In genomic region chr9:111316796-111317195, GRCh38 we compare ENCODE assay signal across 26 cellular contexts. TPM values are rescaled to one million over a fixed set of nuclear protein-coding genes. Genes with fewer than 3 reads are reported as not detected.
"Had no signal": no experiment of that assay in that cellular context is flagged by ENCODE, and none has a peak within 500 bp of the region (broad histone marks: within the 10 kb centered on the region; RNA-seq: fewer than 3 reads in every experiment).

No MANE protein-coding gene starts in this region.

- ATAC-seq: activated CD8-positive, alpha-beta T cell treated with anti-CD3 and anti-CD28 coated beads, Interleukin-2, amount 10 ng/mL, durations not matched to agents 7 days and 5 days; activated naive CD4-positive, alpha-beta T cell treated with anti-CD3 and anti-CD28 coated beads, Interleukin-2, amount 50 U/mL, for 72 hours; activated T-helper 17 cell treated with anti-CD3 and anti-CD28 coated beads, Interleukin-2, amount 50 U/mL, for 72 hours; gastrocnemius medialis; left colon; natural killer cell treated with Interleukin-12 subunit alpha and Interleukin-12 subunit beta and Interleukin-15 and Interleukin-18, amount 100 ng/mL, for 72 hours; right cardiac atrium; T-cell had no signal

- H3K27me3 ChIP-seq: adrenal gland, ascending aorta, brain microvascular endothelial cell, esophagus muscularis mucosa, gastrocnemius medialis, ovary, tibial nerve had no signal

- DNase-seq: activated CD4-positive, alpha-beta T cell treated with anti-CD3 and anti-CD28 coated beads for 1 hour; activated CD4-positive, alpha-beta T cell treated with anti-CD3 and anti-CD28 coated beads, Interleukin-2, amount 50 U/mL, for 1 hour; activated CD8-positive, alpha-beta T cell treated with anti-CD3 and anti-CD28 coated beads, Interleukin-2, amount 10 ng/mL, durations not matched to agents 7 days and 5 days; activated T-cell treated with anti-CD3 and anti-CD28 coated beads, Interleukin-2, amount 50 U/mL, for 1 hour; adrenal gland; brain microvascular endothelial cell; caudate nucleus; effector memory CD4-positive, alpha-beta T cell; gastrocnemius medialis; head of caudate nucleus; left colon; ovary; right cardiac atrium; stimulated activated CD4-positive, alpha-beta T cell treated with anti-CD3 and anti-CD28 coated beads, Interleukin-12 subunit alpha, Interleukin-12 subunit beta, amount 100 ng/mL, for 4 hours; T-cell had no signal

- H3K27ac ChIP-seq: adrenal gland, ascending aorta, brain microvascular endothelial cell, esophagus muscularis mucosa, gastrocnemius medialis, ovary, prostate gland had no signal

- H3K4me1 ChIP-seq: adrenal gland, ascending aorta, esophagus muscularis mucosa, gastrocnemius medialis, prostate gland, tibial nerve had no signal

- H3K4me3 ChIP-seq: adrenal gland, ascending aorta, esophagus muscularis mucosa, gastrocnemius medialis, ovary, prostate gland, tibial nerve had no signal

- H3K36me3 ChIP-seq: adrenal gland, ascending aorta, brain microvascular endothelial cell, esophagus muscularis mucosa, gastrocnemius medialis, ovary, prostate gland, tibial nerve had no signal

- H3K9me3 ChIP-seq: adrenal gland, ascending aorta, esophagus muscularis mucosa, gastrocnemius medialis, ovary, prostate gland, tibial nerve had no signal

RNA-seq across cellular contexts. Expression of gene OR2K2, which starts 13.2 kb away (rescaled TPM):
- total RNA-seq: activated CD8-positive, alpha-beta T cell treated with anti-CD3 and anti-CD28 coated beads, Interleukin-2, amount 10 ng/mL, durations not matched to agents 7 days and 5 days; activated naive CD4-positive, alpha-beta T cell treated with anti-CD3 and anti-CD28 coated beads, Interleukin-2, amount 50 U/mL, for 72 hours; activated T-helper 17 cell treated with anti-CD3 and anti-CD28 coated beads, Interleukin-2, amount 50 U/mL, for 72 hours; adrenal gland; ascending aorta; endothelial cell of umbilical vein; esophagus muscularis mucosa; left colon; natural killer cell treated with Interleukin-12 subunit alpha and Interleukin-12 subunit beta and Interleukin-15 and Interleukin-18, amount 100 ng/mL, for 72 hours; ovary; prostate gland; right cardiac atrium; skeletal muscle tissue; T-cell; urinary bladder had no signal
- polyA plus RNA-seq: adrenal gland, endothelial cell of umbilical vein, keratinocyte, ovary, right cardiac atrium, urinary bladder had no signal
